Comparison of ENCODE assay signal across 19 cellular contexts in the genomic region with DNA sequence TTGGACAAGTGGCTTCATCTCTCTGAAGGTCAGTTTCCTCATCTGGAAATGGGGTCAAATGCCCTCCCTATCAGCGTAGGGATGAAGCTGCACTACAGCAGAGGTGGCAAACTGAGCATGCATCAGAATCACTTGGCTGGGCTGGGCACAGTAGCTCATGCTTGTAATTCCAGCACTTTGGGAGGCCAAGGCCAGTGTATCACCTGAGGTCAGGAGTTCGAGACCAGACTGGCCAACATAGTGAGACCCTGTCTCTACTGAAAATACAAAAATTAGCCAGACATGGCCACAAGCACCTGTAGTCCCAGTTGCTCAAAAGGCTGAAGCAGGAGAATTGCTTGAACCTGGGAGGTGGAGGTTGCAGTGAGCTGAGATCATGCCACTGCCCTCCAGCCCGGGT. TPM values are rescaled to one million over a fixed set of nuclear protein-coding genes. Genes with fewer than 3 reads are reported as not detected.
DNase-seq lines count a peak whose midpoint lies in the region; ATAC-seq, FAIRE-seq and TF ChIP-seq lines count a peak whose summit lies in the region.
"Had no signal": no experiment of that assay in that cellular context is flagged by ENCODE, and none has a peak within 500 bp of the region (broad histone marks: within the 10 kb centered on the region; RNA-seq: fewer than 3 reads in every experiment).

No MANE protein-coding gene starts in this region.

- no peaks in the 10 kb centered on the region for H3K27me3 Mint-ChIP-seq in dendritic cell treated with granulocyte-macrophage colony-stimulating factor and Interleukin-4, amounts not matched to agents 40 ng/mL and 50 ng/mL, for 4 days
- H3K27me3 Mint-ChIP-seq in MCF 10A (ENCODE audit: insufficient read depth, unreplicated experiment) = no peaks in the 10 kb centered on the region

- H3K27me3 ChIP-seq in BLaER1 (peaks cover 43% of the 10 kb centered on the region), sigmoid colon (peaks cover 0 to 75% (median 31%) of the 10 kb centered on the region in 3 donors)

- peaks cover 93% of the 10 kb centered on the region for H3K4me1 Mint-ChIP-seq in dendritic cell treated with granulocyte-macrophage colony-stimulating factor and Interleukin-4, amounts not matched to agents 40 ng/mL and 50 ng/mL, for 4 days (ENCODE audit: low read depth)
- H3K4me1 Mint-ChIP-seq in MCF 10A (ENCODE audit: insufficient read depth, unreplicated experiment) = peaks cover 7% of the 10 kb centered on the region

- peak overlapping the region; percentile 81 for H3K4me2 ChIP-seq in BLaER1

- no peaks in the 10 kb centered on the region for H3K9me3 Mint-ChIP-seq in dendritic cell treated with granulocyte-macrophage colony-stimulating factor and Interleukin-4, amounts not matched to agents 40 ng/mL and 50 ng/mL, for 4 days
- no peaks in the 10 kb centered on the region for H3K9me3 Mint-ChIP-seq in MCF 10A (ENCODE audit: unreplicated experiment)
- H3K9me3 Mint-ChIP-seq: CD8-positive, alpha-beta memory T cell; IgD-negative memory B cell had no signal

- peak overlapping the region; percentile 34 for H3K27ac Mint-ChIP-seq in dendritic cell treated with granulocyte-macrophage colony-stimulating factor and Interleukin-4, amounts not matched to agents 40 ng/mL and 50 ng/mL, for 4 days
- H3K27ac Mint-ChIP-seq in MCF 10A (ENCODE audit: low read depth, unreplicated experiment) = no peak overlapping the region
- H3K27ac Mint-ChIP-seq: CD8-positive, alpha-beta memory T cell had no signal

- no peak for DNase-seq in HTR-8/SVneo (ENCODE audit: insufficient read length, low spot score)
- peak; percentile 12 for DNase-seq in sigmoid colon
- DNase-seq in MCF 10A (ENCODE audit: unreplicated experiment) = no peak
- DNase-seq: BE2C; Caco-2; CD8-positive, alpha-beta memory T cell; DND-41; GDM1 had no signal

- H3K36me3 ChIP-seq in BLaER1 (no peaks in the 10 kb centered on the region), sigmoid colon (no peaks in the 10 kb centered on the region)
- H3K36me3 ChIP-seq: BE2C had no signal

- TF ChIP-seq EP300 in sigmoid colon (IDR thresholded peaks at IDR 0.05) = no peak

- 75 to 92% methylated on average over 3 of the region's 3 CpGs for WGBS in sigmoid colon, 2 donors

- no peak for TF ChIP-seq POLR2A in sigmoid colon (IDR thresholded peaks at IDR 0.05)

- no peak overlapping the region for H3K4me3 Mint-ChIP-seq in dendritic cell treated with granulocyte-macrophage colony-stimulating factor and Interleukin-4, amounts not matched to agents 40 ng/mL and 50 ng/mL, for 4 days
- H3K4me3 Mint-ChIP-seq in MCF 10A (ENCODE audit: unreplicated experiment) = no peak overlapping the region
- H3K4me3 Mint-ChIP-seq: IgD-negative memory B cell had no signal

- TF ChIP-seq CTCF in sigmoid colon (IDR thresholded peaks at IDR 0.05) (no peak), MCF 10A (IDR thresholded peaks at IDR 0.05; ENCODE audit: unreplicated experiment) (no peak)

- no peaks in the 10 kb centered on the region for H3K36me3 Mint-ChIP-seq in dendritic cell treated with granulocyte-macrophage colony-stimulating factor and Interleukin-4, amounts not matched to agents 40 ng/mL and 50 ng/mL, for 4 days (ENCODE audit: low read depth)
- peaks cover 7% of the 10 kb centered on the region for H3K36me3 Mint-ChIP-seq in MCF 10A (ENCODE audit: insufficient read depth, unreplicated experiment)

- H3K27ac ChIP-seq in BLaER1 (no peak overlapping the region), sigmoid colon (no peak overlapping the region)

- no peaks in the 10 kb centered on the region for H3K9me3 ChIP-seq in BLaER1
- H3K9me3 ChIP-seq in sigmoid colon = no peaks in the 10 kb centered on the region
- H3K9me3 ChIP-seq: BE2C, Caco-2 had no signal

- ATAC-seq in GM21619 (IDR thresholded peaks at IDR 0.05; ENCODE audit: unreplicated experiment) (no peak), GM21576 (IDR thresholded peaks at IDR 0.05; ENCODE audit: unreplicated experiment) (no peak)
- ATAC-seq: HCT116 had no signal

- H3K9ac ChIP-seq in BLaER1 = no peak overlapping the region

- intact Hi-C loops in dendritic cell treated with granulocyte-macrophage colony-stimulating factor and Interleukin-4, amounts not matched to agents 40 ng/mL and 50 ng/mL, for 4 days (cut with micrococcal nuclease) = no loop called here
- intact Hi-C loops in sigmoid colon (cut with DNase I) = no loop called here
- intact Hi-C loops in MCF 10A (cut with micrococcal nuclease) = no loop called here

- BruUV-seq in MCF 10A (replicated peaks; lab: Mats Ljungman, UMichigan) = no TSS peak

- H4K20me1 ChIP-seq in BLaER1 = peaks cover 78% of the 10 kb centered on the region

- peaks cover 88% of the 10 kb centered on the region for H3K4me1 ChIP-seq in BLaER1
- H3K4me1 ChIP-seq in sigmoid colon = no peaks in the 10 kb centered on the region
- H3K4me1 ChIP-seq: BE2C, Caco-2 had no signal

- peak; percentile 55 for FAIRE-seq in HTR-8/SVneo (lab: Jason Lieb, UNC)
- FAIRE-seq: A204.1, GM12892, GM19239 had no signal

- POLR2A ChIA-PET in MCF 10A (lab: Yijun Ruan, JAX) = interaction anchor here (1.0 to 1.7 kb wide), 2 partner anchors 13 to 15 kb away, joined by 3 to 4 read pairs; no protein-coding TSS in a partner anchor

- H3K4me3 ChIP-seq in BLaER1 = no peak overlapping the region
- H3K4me3 ChIP-seq in sigmoid colon = no peak overlapping the region

- CTCF ChIA-PET in MCF 10A (lab: Yijun Ruan, JAX) = interaction anchor here (0.6 to 4.8 kb wide), 5 partner anchors 11 to 20 kb away, joined by 3 to 61 read pairs (median 4); no protein-coding TSS in a partner anchor

RNA-seq across cellular contexts. Expression of a gene that starts 6.7 kb away (rescaled TPM):
- total RNA-seq in sigmoid colon = under 1 TPM in 1 of 4 donors, not detected in 3; 0.27 TPM
- 10 to 100 TPM in 1 of 3 donors, 1 to 10 TPM in 1, under 1 TPM in 1; 0.60 to 27.1 (median 2.5) TPM for polyA plus RNA-seq in sigmoid colon
- 0.12 TPM in 1 of 2 replicates, not detected in the other for total RNA-seq in MCF 10A (2022)
- total RNA-seq: H4 had no signal
- polyA plus RNA-seq: AG04450; CD8-positive, alpha-beta memory T cell; IgD-negative memory B cell had no signal

RNA-seq across cellular contexts. Expression of a gene that starts 27.0 kb away (rescaled TPM):
- total RNA-seq in sigmoid colon (under 1 TPM in 1 of 4 donors, not detected in 3; 0.14 TPM), MCF 10A (2022) (0.75 and 0.98 TPM in 2 replicates)
- polyA plus RNA-seq in sigmoid colon = 1 to 10 TPM in 1 of 3 donors, not detected in 2; 1.4 TPM
- total RNA-seq: CD8-positive, alpha-beta memory T cell had no signal
- polyA plus RNA-seq: CD8-positive, alpha-beta memory T cell had no signal

RNA-seq across cellular contexts. Expression of a gene that starts 30.0 kb away (rescaled TPM):
- total RNA-seq in sigmoid colon (10 to 100 TPM; 12.0 to 24.4 (median 14.9) TPM), MCF 10A (2022) (24.2 and 26.9 TPM in 2 replicates)
- polyA plus RNA-seq in sigmoid colon = 10 to 100 TPM in 1 of 3 donors, 1 to 10 TPM in 2; 5.4 to 17.1 (median 5.5) TPM
